Comparison of ENCODE assay signal across 16 cellular contexts in genomic region chr15:73838795-73839565, GRCh38. TPM values are rescaled to one million over a fixed set of nuclear protein-coding genes. Genes with fewer than 3 reads are reported as not detected.
DNase-seq lines count a peak whose midpoint lies in the region; ATAC-seq and TF ChIP-seq lines count a peak whose summit lies in the region.
"Had no signal": no experiment of that assay in that cellular context is flagged by ENCODE, and none has a peak within 500 bp of the region (broad histone marks: within the 10 kb centered on the region; RNA-seq: fewer than 3 reads in every experiment).

No MANE protein-coding gene starts in this region.

- TF ChIP-seq CTCF in IMR-90 (conservative IDR thresholded peaks at IDR 0.05; ENCODE audit: low read depth, low read length) = no peak
- no peak for TF ChIP-seq CTCF in brain (conservative IDR thresholded peaks at IDR 0.05)

- H3K27me3 Mint-ChIP-seq in brain = peaks cover 37% of the 10 kb centered on the region

- no peaks in the 10 kb centered on the region for H4K20me1 ChIP-seq in IMR-90 (ENCODE audit: insufficient read depth, low read length)

- no peak overlapping the region for H3K23ac ChIP-seq in IMR-90 (ENCODE audit: low read depth, low read length)

- H4K5ac ChIP-seq in IMR-90 (ENCODE audit: low read depth, low read length) = no peak overlapping the region

- peak overlapping the region; percentile 11 to 82 (median 47) for H3K27ac Mint-ChIP-seq in brain
- H3K27ac Mint-ChIP-seq: CD8-positive, alpha-beta T cell; immature natural killer cell; nephron had no signal

- no peak for TF ChIP-seq POLR2A in IMR-90 (IDR thresholded peaks at IDR 0.05; ENCODE audit: low read depth, low read length)

- H3K9ac ChIP-seq in IMR-90 (ENCODE audit: low read depth, low read length) = no peak overlapping the region

- H4K8ac ChIP-seq in IMR-90 (ENCODE audit: low read depth in 2 of 2, low read length in 2 of 2) = no peak overlapping the region

- H3K79me1 ChIP-seq in IMR-90 (ENCODE audit: low read depth in 1 of 2, low read length in 2 of 2) = no peaks in the 10 kb centered on the region

- ATAC-seq in IMR-90 (ENCODE audit: low read depth) = no peak
- no peak for ATAC-seq in HG03521 (IDR thresholded peaks at IDR 0.05; ENCODE audit: unreplicated experiment)
- ATAC-seq in HG02973 (IDR thresholded peaks at IDR 0.05; ENCODE audit: unreplicated experiment) = no peak
- ATAC-seq: CD8-positive, alpha-beta T cell; esophagus mucosa had no signal

- in situ Hi-C loops in IMR-90 (cut with MboI; ENCODE audit: low sequenced_read_pairs) = no loop called here

- H2BK20ac ChIP-seq in IMR-90 (ENCODE audit: low read depth, low read length) = no peak overlapping the region

- no peak overlapping the region for H3K56ac ChIP-seq in IMR-90 (ENCODE audit: extremely low read depth, insufficient read depth, low read length)

- no peaks in the 10 kb centered on the region for H3K9me1 ChIP-seq in IMR-90 (ENCODE audit: insufficient read depth, low read length)

- no peak overlapping the region for H2BK15ac ChIP-seq in IMR-90 (ENCODE audit: low read depth, low read length)

- H3K9me3 ChIP-seq in IMR-90 (ENCODE audit: control insufficient read depth, insufficient read depth, low read length) = no peaks in the 10 kb centered on the region

- peaks cover 68% of the 10 kb centered on the region for H3K27me3 ChIP-seq in IMR-90 (ENCODE audit: control insufficient read depth, insufficient read depth, low read length)

- H3K4me2 ChIP-seq in IMR-90 (ENCODE audit: low read depth, low read length) = no peak overlapping the region

- H3K4me3 Mint-ChIP-seq in brain = peak overlapping the region in 1 of 5 experiments; percentile 64
- H3K4me3 Mint-ChIP-seq: CD8-positive, alpha-beta T cell; central memory CD8-positive, alpha-beta T cell; immature natural killer cell; nephron had no signal

- H3K36me3 ChIP-seq in IMR-90 (ENCODE audit: control insufficient read depth, insufficient read depth, low read length) = no peaks in the 10 kb centered on the region

- H2AFZ ChIP-seq in IMR-90 (replicated peaks; ENCODE audit: low read length, poor library complexity) = no peak overlapping the region

- POLR2A ChIA-PET in IMR-90 (lab: Charles Lee; ENCODE audit: unreplicated experiment) = no interaction called here

- H2AK5ac ChIP-seq in IMR-90 (ENCODE audit: low read depth, low read length) = no peak overlapping the region

- no peaks in the 10 kb centered on the region for H3K4me1 ChIP-seq in IMR-90 (ENCODE audit: control insufficient read depth, insufficient read depth, low read length)

- CTCF ChIA-PET in IMR-90 (lab: Yijun Ruan, JAX) = no interaction called here

- H2BK5ac ChIP-seq in IMR-90 (ENCODE audit: low read depth, low read length, poor library complexity, severe bottlenecking) = no peak overlapping the region

- H2BK120ac ChIP-seq in IMR-90 (ENCODE audit: low read depth, low read length) = no peak overlapping the region

- no peaks in the 10 kb centered on the region for H3K9me3 Mint-ChIP-seq in brain
- H3K9me3 Mint-ChIP-seq: CD8-positive, alpha-beta T cell; central memory CD8-positive, alpha-beta T cell; immature natural killer cell; nephron had no signal

- WGBS in IMR-90 (ENCODE audit: extremely low coverage in 2 of 2, insufficient read length in 1 of 2), 2 experiments = 10% methylated on average over 5 of the region's 13 CpGs; no CpG with 5 or more reads in 1 of the 2 experiments

- H3K4me1 Mint-ChIP-seq in brain = peaks cover 24% of the 10 kb centered on the region
- H3K4me1 Mint-ChIP-seq: central memory CD8-positive, alpha-beta T cell; immature natural killer cell; nephron had no signal

- no peak overlapping the region for H3K18ac ChIP-seq in IMR-90 (ENCODE audit: low read depth, low read length)

- no peak overlapping the region for H3K4me3 ChIP-seq in IMR-90 (ENCODE audit: insufficient read depth, low read depth, low read length)

- DNase-seq in IMR-90 (no peak), iris pigment epithelial cell (ENCODE audit: low read depth) (peak; percentile 11), substantia nigra (lab: John Stamatoyannopoulos, UW) (peak in 46 of 49 donors; percentile 2 to 91 (median 65))
- no peak for DNase-seq in activated naive CD4-positive, alpha-beta T cell (lab: John Stamatoyannopoulos, UW)
- no peak for DNase-seq in stimulated activated CD4-positive, alpha-beta T cell treated with anti-CD3 and anti-CD28 coated beads, Interleukin-4, amount 100 ng/mL, for 4 hours
- DNase-seq: activated CD4-positive, alpha-beta T cell treated with anti-CD3 and anti-CD28 coated beads for 48 hours; CD8-positive, alpha-beta T cell; immature natural killer cell; NCI-H1436 treated with DMSO at 0.1 percent for 48 hours; NCI-H82 had no signal

- intact Hi-C loops in IMR-90 (cut with micrococcal nuclease) = no loop called here

- H3K14ac ChIP-seq in IMR-90 (replicated peaks; ENCODE audit: low read depth, low read length) = no peak overlapping the region

- no peaks in the 10 kb centered on the region for H3K36me3 Mint-ChIP-seq in brain
- H3K36me3 Mint-ChIP-seq: CD8-positive, alpha-beta T cell; immature natural killer cell had no signal

- H4K91ac ChIP-seq in IMR-90 (ENCODE audit: insufficient read depth, low read depth, low read length) = no peak overlapping the region

- no peak overlapping the region for H3K4ac ChIP-seq in IMR-90 (ENCODE audit: low read depth, low read length)

- TF ChIP-seq RAD21 in IMR-90 (IDR thresholded peaks at IDR 0.05; ENCODE audit: low read length) = no peak

- no TSS peak for BruUV-seq in IMR-90 (replicated peaks; lab: Mats Ljungman, UMichigan)

- H3K27ac ChIP-seq in IMR-90 (ENCODE audit: insufficient read depth, low read length) (no peak overlapping the region), substantia nigra (ENCODE audit: low read depth, low read length, poor library complexity, severe bottlenecking) (no peak overlapping the region)

- dilution Hi-C loops in IMR-90 (cut with HindIII; ENCODE audit: low sequenced_read_pairs, unreplicated experiment) = no loop called here

- peak overlapping the region; percentile 24 for H2AK9ac ChIP-seq in IMR-90 (replicated peaks; ENCODE audit: low read depth, low read length, poor library complexity)

TF ChIP-seq in IMR-90, 13 proteins besides CTCF, POLR2A, EP300 and RAD21:
- TF ChIP-seq FOS (IDR thresholded peaks at IDR 0.05; ENCODE audit: low read depth, low read length) (no peak), ELK1 (IDR thresholded peaks at IDR 0.05; ENCODE audit: borderline replicate concordance, low read depth, low read length) (no peak), MXI1 (IDR thresholded peaks at IDR 0.05; ENCODE audit: borderline replicate concordance, low read depth, low read length) (no peak), USF2 (IDR thresholded peaks at IDR 0.05; ENCODE audit: low read depth, low read length) (no peak), SMC3 (IDR thresholded peaks at IDR 0.05; ENCODE audit: low read depth, low read length) (no peak), BHLHE40 (IDR thresholded peaks at IDR 0.05; ENCODE audit: low read depth, low read length) (no peak), CHD1 (IDR thresholded peaks at IDR 0.05; ENCODE audit: low read depth, low read length) (no peak), MAZ (IDR thresholded peaks at IDR 0.05; ENCODE audit: borderline replicate concordance, low read depth, low read length) (no peak), RCOR1 (IDR thresholded peaks at IDR 0.05; ENCODE audit: insufficient replicate concordance, low read length) (no peak), NFE2L2 (IDR thresholded peaks at IDR 0.05; ENCODE audit: low read depth, low read length) (no peak), CEBPB (IDR thresholded peaks at IDR 0.05; ENCODE audit: low read depth, low read length) (no peak), RFX5 (IDR thresholded peaks at IDR 0.05; ENCODE audit: low read depth, low read length) (no peak)

RNA-seq across cellular contexts. Expression of gene TBC1D21, which starts 34.4 kb away (rescaled TPM):
- not detected in 2 replicates for total RNA-seq in IMR-90 (2012; rRNA removed)
- polyA plus RNA-seq in IMR-90 (2012; rRNA removed) (not detected in 2 replicates), brain (ENCODE audit: insufficient read depth, low read depth, low replicate concordance) (not detected)
- polyA plus RNA-seq in IMR-90 (2012; cell fraction: cytosol; rRNA removed) = not detected in 2 replicates
- polyA plus RNA-seq in IMR-90 (2012; cell fraction: nucleus; rRNA removed; ENCODE audit: low replicate concordance) = not detected in 2 replicates
- total RNA-seq: CD8-positive, alpha-beta T cell; esophagus mucosa had no signal
- polyA plus RNA-seq: immature natural killer cell had no signal

Comparison
In these comparisons a context has a peak if more than half of its experiments do, and no peak if none do; other contexts are left out.
1. DNase-seq: peak in iris pigment epithelial cell (single experiment) and substantia nigra (46 of 49); none in IMR-90 (single experiment), activated naive CD4-positive, alpha-beta T cell (0 of 4) and stimulated activated CD4-positive, alpha-beta T cell treated with anti-CD3 and anti-CD28 coated beads, Interleukin-4, amount 100 ng/mL, for 4 hours (0 of 2).